8 cellular contexts compared by ENCODE assay signal in genomic region chr15:69451951-69452701, GRCh38. TPM values are rescaled to one million over a fixed set of nuclear protein-coding genes. Genes with fewer than 3 reads are reported as not detected.
DNase-seq lines count a peak whose midpoint lies in the region; ATAC-seq and TF ChIP-seq lines count a peak whose summit lies in the region.

No MANE protein-coding gene starts in this region.

- H3K9ac ChIP-seq in BLaER1: peak overlapping the region; percentile 49
- H3K9ac ChIP-seq in SK-N-MC (ENCODE audit: insufficient read length): peak overlapping the region; percentile 73

- H3K27me3 Mint-ChIP-seq in mesothelial cell of epicardium (ENCODE audit: low read depth): no peaks in the 10 kb centered on the region

- ATAC-seq in GM19043 (IDR thresholded peaks at IDR 0.05; ENCODE audit: low read depth, unreplicated experiment): peak; percentile 35
- ATAC-seq in HG03175 (IDR thresholded peaks at IDR 0.05; ENCODE audit: unreplicated experiment): peak; percentile 42

- no peaks in the 10 kb centered on the region for H3K9me3 Mint-ChIP-seq in mesothelial cell of epicardium

- H3K27ac ChIP-seq in BLaER1: peak overlapping the region; percentile 93
- peak overlapping the region; percentile 88 for H3K27ac ChIP-seq in SK-N-MC
- H3K27ac ChIP-seq in effector memory CD4-positive, alpha-beta T cell (ENCODE audit: insufficient read depth, low read length, poor library complexity, severe bottlenecking): peak overlapping the region; percentile 95
- H3K27ac ChIP-seq in uterus: peak overlapping the region; percentile 91 to 95

- H3K4me1 Mint-ChIP-seq in mesothelial cell of epicardium: peaks cover 31% of the 10 kb centered on the region

- H3K4me1 ChIP-seq in BLaER1: peaks cover 27% of the 10 kb centered on the region
- H3K4me1 ChIP-seq in effector memory CD4-positive, alpha-beta T cell (ENCODE audit: control insufficient read depth, insufficient read depth, low read length, poor library complexity, severe bottlenecking): peaks cover 14% of the 10 kb centered on the region
- H3K4me1 ChIP-seq in uterus: peaks cover 0 to 5% of the 10 kb centered on the region in 2 donors

- intact Hi-C loops in uterus (cut with DNase I; ENCODE audit: low total_unique reads): no loop called here

- H3K36me3 ChIP-seq in BLaER1 (peaks cover 62% of the 10 kb centered on the region), SK-N-MC (ENCODE audit: insufficient read depth, low read length) (peaks cover 53% of the 10 kb centered on the region), uterus (no peaks in the 10 kb centered on the region)
- peaks cover 25% of the 10 kb centered on the region for H3K36me3 ChIP-seq in effector memory CD4-positive, alpha-beta T cell (ENCODE audit: control insufficient read depth, insufficient read depth, low read length)

- TF ChIP-seq CTCF in mesothelial cell of epicardium (IDR thresholded peaks at IDR 0.05; ENCODE audit: unreplicated experiment) (no peak), uterus (IDR thresholded peaks at IDR 0.05) (no peak)

- peak overlapping the region; percentile 99 for H3K27ac Mint-ChIP-seq in mesothelial cell of epicardium

- peak overlapping the region; percentile 92 for H3K4me3 Mint-ChIP-seq in mesothelial cell of epicardium

- H3K36me3 Mint-ChIP-seq in mesothelial cell of epicardium: peaks cover 13% of the 10 kb centered on the region

- H3K4me3 ChIP-seq in BLaER1 (peak overlapping the region; percentile 85), SK-N-MC (peak overlapping the region; percentile 94), uterus (peak overlapping the region; percentile 74 to 76)
- peak overlapping the region; percentile 97 for H3K4me3 ChIP-seq in effector memory CD4-positive, alpha-beta T cell (ENCODE audit: insufficient read depth, low read depth, low read length, poor library complexity, severe bottlenecking)

- H3K9me3 ChIP-seq in BLaER1: no peaks in the 10 kb centered on the region
- no peaks in the 10 kb centered on the region for H3K9me3 ChIP-seq in SK-N-MC (ENCODE audit: low read depth, low read length)
- no peaks in the 10 kb centered on the region for H3K9me3 ChIP-seq in effector memory CD4-positive, alpha-beta T cell (ENCODE audit: control insufficient read depth, low read length)
- no peaks in the 10 kb centered on the region for H3K9me3 ChIP-seq in uterus

- TF ChIP-seq POLR2A in uterus (IDR thresholded peaks at IDR 0.05): no peak

- H3K27me3 ChIP-seq in BLaER1: no peaks in the 10 kb centered on the region
- no peaks in the 10 kb centered on the region for H3K27me3 ChIP-seq in effector memory CD4-positive, alpha-beta T cell (replicated peaks; ENCODE audit: control insufficient read depth, insufficient read depth, low read length, poor library complexity, severe bottlenecking)
- no peaks in the 10 kb centered on the region for H3K27me3 ChIP-seq in uterus

- H3K4me2 ChIP-seq in BLaER1: peak overlapping the region; percentile 86

- DNase-seq in SK-N-MC (ENCODE audit: low read depth, low spot score): no peak
- no peak for DNase-seq in effector memory CD4-positive, alpha-beta T cell
- DNase-seq in mesothelial cell of epicardium (ENCODE audit: low spot score in 2 of 2, unreplicated experiment in 2 of 2): no peak
- peak in 1 of 2 donors; percentile 30 for DNase-seq in uterus
- DNase-seq in NCI-H1694 (lab: John Stamatoyannopoulos, UW): no peak

- peaks cover 44% of the 10 kb centered on the region for H4K20me1 ChIP-seq in BLaER1

RNA-seq across cellular contexts. Expression of gene RPLP1, which starts 0.5 kb away (rescaled TPM):
- total RNA-seq in mesothelial cell of epicardium: 1,296 to 1,333 TPM (median 1,329 TPM) in 3 replicates
- total RNA-seq in uterus: 1,000 to 10,000 TPM in 3 of 4 donors, 10 to 100 TPM in 1; 61.5 to 2,786 (median 1,440) TPM

RNA-seq across cellular contexts. Expression of gene KIF23, which starts 38.0 kb away (rescaled TPM):
- 37.8 to 43.5 TPM (median 38.7 TPM) in 3 replicates for total RNA-seq in mesothelial cell of epicardium
- 10 to 100 TPM in 1 of 4 donors, 1 to 10 TPM in 3; 2.6 to 39.3 (median 4.3) TPM for total RNA-seq in uterus
